In genomic region chr14:24315807-24316596, GRCh38 we compare ENCODE assay signal across 9 cellular contexts. TPM values are rescaled to one million over a fixed set of nuclear protein-coding genes. Genes with fewer than 3 reads are reported as not detected.
DNase-seq lines count a peak whose midpoint lies in the region; ATAC-seq and TF ChIP-seq lines count a peak whose summit lies in the region.
"Had no signal": no experiment of that assay in that cellular context is flagged by ENCODE, and none has a peak within 500 bp of the region (broad histone marks: within the 10 kb centered on the region; RNA-seq: fewer than 3 reads in every experiment).

No MANE protein-coding gene starts in this region.

- WGBS in psoas muscle, 3 donors = 25 to 30% (median 30%) methylated on average over 64 to 70 of the region's 70 CpGs
- 96% methylated on average over 34 of the region's 70 CpGs for WGBS in mammary epithelial cell (ENCODE audit: low coverage, missing lambda C conversion rate)

- H3K9ac ChIP-seq in mammary epithelial cell (ENCODE audit: insufficient read depth, low read length) = no peak overlapping the region

- intact Hi-C loops in Caco-2 (cut with micrococcal nuclease; ENCODE audit: unreplicated experiment) = no loop called here
- intact Hi-C loops in left ventricle myocardium superior (cut with micrococcal nuclease) = no loop called here
- intact Hi-C loops in psoas muscle (cut with DNase I) = no loop called here
- intact Hi-C loops in mammary epithelial cell (cut with micrococcal nuclease) = no loop called here

- peak overlapping the region; percentile 33 for H3K4me3 ChIP-seq in Caco-2 (ENCODE audit: low read depth, low read length)
- H3K4me3 ChIP-seq in psoas muscle = peak overlapping the region; percentile 34
- H3K4me3 ChIP-seq in mammary epithelial cell (replicated peaks in 1 of 3; ENCODE audit: insufficient read depth in 1 of 3, low read depth in 2 of 3, low read length in 3 of 3) = no peak overlapping the region

- no peak overlapping the region for H2AFZ ChIP-seq in mammary epithelial cell (ENCODE audit: low read depth, low read length)

- no peaks in the 10 kb centered on the region for H4K20me1 ChIP-seq in mammary epithelial cell (ENCODE audit: insufficient read depth, low read length)

- peak; percentile 74 for ATAC-seq in WTC11
- peak; percentile 51 for ATAC-seq in left ventricle myocardium superior
- peak; percentile 65 to 75 (median 71) for ATAC-seq in psoas muscle
- ATAC-seq in HG02973 (IDR thresholded peaks at IDR 0.05; ENCODE audit: unreplicated experiment) = no peak
- no peak for ATAC-seq in T-cell (replicated peaks in 1 of 4)

- CTCF ChIA-PET in Caco-2 (lab: Charles Lee) = interaction anchor here (1.1 to 1.4 kb wide), 3 partner anchors 8 to 74 kb away, joined by 3 to 18 read pairs (median 5); partner anchors contain the start of genes CIDEB and TINF2
- CTCF ChIA-PET in WTC11 (lab: Charles Lee) = interaction anchor here (0.6 to 3.2 kb wide), 11 partner anchors 8 to 760 kb away, joined by 3 to 21 read pairs (median 5); partner anchors contain the start of genes CIDEB, DHRS1, KHNYN and NOP9
- CTCF ChIA-PET in mammary epithelial cell (lab: Charles Lee; ENCODE audit: low non-redundant PET) = no interaction called here
- CTCF ChIA-PET in T-cell (lab: Charles Lee) = interaction anchor here (0.6 kb wide), 2 partner anchors 17 to 18 kb away, joined by 3 to 4 read pairs; no protein-coding TSS in a partner anchor

- POLR2A ChIA-PET in Caco-2 (lab: Charles Lee) = no interaction called here
- POLR2A ChIA-PET in WTC11 (lab: Charles Lee) = interaction anchor here (0.6 kb wide), 2 partner anchors 70 to 104 kb away, joined by 3 read pairs; no protein-coding TSS in a partner anchor
- POLR2A ChIA-PET in T-cell (lab: Charles Lee) = interaction anchor here in 1 of 2 donors (0.6 kb wide), 1 partner anchor 106 kb away, joined by 4 read pairs; no protein-coding TSS in a partner anchor

- H3K4me2 ChIP-seq in mammary epithelial cell (ENCODE audit: insufficient read depth, low read depth, low read length) = no peak overlapping the region

- TF ChIP-seq CTCF in Caco-2 (IDR thresholded peaks at IDR 0.05; ENCODE audit: insufficient read depth in 1 of 2, low read depth in 1 of 2, low read length in 1 of 2, severe bottlenecking in 1 of 2, unreplicated experiment in 1 of 2) (peak in 1 of 2 experiments; percentile 47), WTC11 (IDR thresholded peaks at IDR 0.05) (no peak), psoas muscle (IDR thresholded peaks at IDR 0.05) (peak; percentile 32), mammary epithelial cell (conservative IDR thresholded peaks at IDR 0.05 in 1 of 2, IDR thresholded peaks at IDR 0.05 in 1 of 2; ENCODE audit: extremely low read depth in 1 of 2, insufficient read depth in 1 of 2, low read depth in 1 of 2, low read length in 2 of 2) (no peak)

- H3K27ac ChIP-seq in psoas muscle (peak overlapping the region; percentile 38), mammary epithelial cell (ENCODE audit: insufficient read depth, low read depth, low read length) (no peak overlapping the region)

- H3K27me3 Mint-ChIP-seq in Caco-2 (ENCODE audit: insufficient read depth, unreplicated experiment) (peaks cover 14% of the 10 kb centered on the region), WTC11 (ENCODE audit: low read depth) (peaks cover 87% of the 10 kb centered on the region), T-cell (peaks cover 2 to 3% of the 10 kb centered on the region in 2 donors)

- no peaks in the 10 kb centered on the region for H3K9me3 Mint-ChIP-seq in Caco-2 (ENCODE audit: unreplicated experiment)
- H3K9me3 Mint-ChIP-seq in WTC11 = no peaks in the 10 kb centered on the region
- H3K9me3 Mint-ChIP-seq in T-cell = no peaks in the 10 kb centered on the region

- H3K4me1 Mint-ChIP-seq in Caco-2 (ENCODE audit: low read depth, unreplicated experiment) (peaks cover 6% of the 10 kb centered on the region), WTC11 (no peaks in the 10 kb centered on the region), T-cell (peaks cover 50 to 51% (median 50%) of the 10 kb centered on the region in 3 donors)

- H3K79me2 ChIP-seq in mammary epithelial cell (ENCODE audit: insufficient read depth, low read length) = no peaks in the 10 kb centered on the region

- dilution Hi-C loops in mammary epithelial cell (cut with HindIII; ENCODE audit: low sequenced_read_pairs) = no loop called here

- H3K27ac Mint-ChIP-seq in Caco-2 (ENCODE audit: unreplicated experiment) = no peak overlapping the region
- H3K27ac Mint-ChIP-seq in WTC11 = no peak overlapping the region
- H3K27ac Mint-ChIP-seq in T-cell = no peak overlapping the region

- H3K36me3 Mint-ChIP-seq in Caco-2 (ENCODE audit: insufficient read depth, unreplicated experiment) = peaks cover 16% of the 10 kb centered on the region
- H3K36me3 Mint-ChIP-seq in WTC11 = no peaks in the 10 kb centered on the region
- H3K36me3 Mint-ChIP-seq in T-cell = peaks cover 4% of the 10 kb centered on the region

- H3K9me3 ChIP-seq in Caco-2 (no peaks in the 10 kb centered on the region), psoas muscle (no peaks in the 10 kb centered on the region), mammary epithelial cell (replicated peaks; ENCODE audit: insufficient read depth, low read length) (no peaks in the 10 kb centered on the region)

- peak overlapping the region; percentile 60 for H3K4me3 Mint-ChIP-seq in Caco-2 (ENCODE audit: unreplicated experiment)
- no peak overlapping the region for H3K4me3 Mint-ChIP-seq in WTC11
- H3K4me3 Mint-ChIP-seq in T-cell = peak overlapping the region in 1 of 3 donors; percentile 74

- in situ Hi-C loops in mammary epithelial cell (cut with MboI; ENCODE audit: low sequenced_read_pairs in 2 of 2) = no loop called here

- DNase-seq in Caco-2 (peak; percentile 71 to 79), WTC11 (ENCODE audit: low spot score) (peak; percentile 63), left ventricle myocardium superior (peak; percentile 76), psoas muscle (peak; percentile 60 to 76), mammary epithelial cell (no peak), T-cell (no peak)
- no peak for DNase-seq in activated CD4-positive, CD25-positive, alpha-beta regulatory T cell treated with anti-CD3 and anti-CD28 coated beads, Interleukin-2, amount 50 U/mL, for 72 hours
- DNase-seq: NCI-H510A had no signal

- BruUV-seq in Caco-2 (replicated peaks; lab: Mats Ljungman, UMichigan) = no TSS peak
- BruUV-seq in mammary epithelial cell (replicated peaks; lab: Mats Ljungman, UMichigan) = no TSS peak

- H3K36me3 ChIP-seq in Caco-2 (ENCODE audit: control insufficient read depth, insufficient read depth, low read length) = no peaks in the 10 kb centered on the region
- H3K36me3 ChIP-seq in psoas muscle (ENCODE audit: insufficient read depth in 1 of 2, low read depth in 1 of 2) = peaks cover 0 to 13% of the 10 kb centered on the region in 2 donors
- H3K36me3 ChIP-seq in mammary epithelial cell (ENCODE audit: insufficient read depth, low read length) = no peaks in the 10 kb centered on the region

- H3K4me1 ChIP-seq in Caco-2 (peaks cover 14% of the 10 kb centered on the region), psoas muscle (no peaks in the 10 kb centered on the region), mammary epithelial cell (ENCODE audit: insufficient read depth, low read length) (peaks cover 39% of the 10 kb centered on the region)

- H3K27me3 ChIP-seq in Caco-2 (replicated peaks; ENCODE audit: control insufficient read depth, insufficient read depth, low read length) = no peaks in the 10 kb centered on the region
- H3K27me3 ChIP-seq in psoas muscle (ENCODE audit: insufficient read depth in 3 of 3, low read length in 2 of 3) = peaks cover 0 to 41% (median 9%) of the 10 kb centered on the region in 3 donors
- no peaks in the 10 kb centered on the region for H3K27me3 ChIP-seq in mammary epithelial cell (ENCODE audit: insufficient read depth, low read length)

TF ChIP-seq in WTC11, 78 proteins besides CTCF, POLR2A, EP300 and RAD21 (continues in another document):
- TF ChIP-seq, protein P1, sequence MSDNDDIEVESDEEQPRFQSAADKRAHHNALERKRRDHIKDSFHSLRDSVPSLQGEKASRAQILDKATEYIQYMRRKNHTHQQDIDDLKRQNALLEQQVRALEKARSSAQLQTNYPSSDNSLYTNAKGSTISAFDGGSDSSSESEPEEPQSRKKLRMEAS (CRISPR knock-in tag; IDR thresholded peaks at IDR 0.05) = peak; percentile 99

RNA-seq across cellular contexts. Expression of gene LTB4R, which starts 4.7 kb away (rescaled TPM):
- total RNA-seq in Caco-2 (2022) = 7.3 and 7.8 TPM in 2 replicates
- total RNA-seq in WTC11 (2021) = 6.9 to 9.4 TPM (median 7.6 TPM) in 3 replicates
- total RNA-seq in left ventricle myocardium superior = 1.6 TPM
- 1 to 10 TPM; 1.1 to 2.1 (median 2.0) TPM for total RNA-seq in psoas muscle
- 1 to 10 TPM in 1 of 3 donors, under 1 TPM in 2; 0.35 to 2.0 (median 0.65) TPM for polyA plus RNA-seq in psoas muscle
- total RNA-seq in mammary epithelial cell = 10 to 100 TPM in 1 of 2 donors, 1 to 10 TPM in 1; 6.8 to 25.5 TPM
- polyA plus RNA-seq in mammary epithelial cell = 9.2 TPM
- 25.0 TPM for polyA minus RNA-seq in mammary epithelial cell
- 10 to 100 TPM; 17.0 to 29.0 (median 18.0) TPM for total RNA-seq in T-cell

RNA-seq across cellular contexts. Expression of gene LTB4R2, which starts 6.1 kb away (rescaled TPM):
- 10.3 and 12.3 TPM in 2 replicates for total RNA-seq in Caco-2 (2022)
- 9.1 to 12.9 TPM (median 9.8 TPM) in 3 replicates for total RNA-seq in WTC11 (2021)
- 1.5 TPM for total RNA-seq in left ventricle myocardium superior
- total RNA-seq in psoas muscle = 1 to 10 TPM in 3 of 4 donors, under 1 TPM in 1; 0.96 to 2.3 (median 1.7) TPM
- under 1 TPM; 0.08 to 0.57 (median 0.32) TPM for polyA plus RNA-seq in psoas muscle
- total RNA-seq in mammary epithelial cell = 10 to 100 TPM; 17.8 to 33.8 TPM
- 7.3 TPM for polyA plus RNA-seq in mammary epithelial cell
- polyA minus RNA-seq in mammary epithelial cell = 2.2 TPM
- 10 to 100 TPM; 18.6 to 25.2 (median 20.3) TPM for total RNA-seq in T-cell

RNA-seq across cellular contexts. Expression of gene CIDEB, which starts 8.2 kb away (rescaled TPM):
- total RNA-seq in Caco-2 (2022) (3.5 and 7.2 TPM in 2 replicates), WTC11 (2021) (4.7 to 6.1 TPM (median 5.6 TPM) in 3 replicates), left ventricle myocardium superior (3.9 TPM), psoas muscle (1 to 10 TPM in 3 of 4 donors, under 1 TPM in 1; 0.95 to 2.5 (median 1.8) TPM), mammary epithelial cell (1 to 10 TPM; 1.3 to 2.1 TPM), T-cell (10 to 100 TPM; 13.0 to 22.8 (median 20.8) TPM)
- polyA plus RNA-seq in psoas muscle (1 to 10 TPM; 1.2 to 2.1 (median 1.3) TPM), mammary epithelial cell (3.3 TPM)
- polyA minus RNA-seq in mammary epithelial cell = 5.4 TPM

RNA-seq across cellular contexts. Expression of gene NOP9, which starts 16.4 kb away (rescaled TPM):
- total RNA-seq in Caco-2 (2022) = 35.1 and 38.3 TPM in 2 replicates
- 34.3 to 44.4 TPM (median 35.0 TPM) in 3 replicates for total RNA-seq in WTC11 (2021)
- total RNA-seq in left ventricle myocardium superior = 25.5 TPM
- 10 to 100 TPM; 36.7 to 38.8 (median 37.7) TPM for total RNA-seq in psoas muscle
- 10 to 100 TPM; 11.4 to 29.8 (median 16.1) TPM for polyA plus RNA-seq in psoas muscle
- 10 to 100 TPM; 26.7 to 42.8 TPM for total RNA-seq in mammary epithelial cell
- polyA plus RNA-seq in mammary epithelial cell = 13.4 TPM
- polyA minus RNA-seq in mammary epithelial cell = 62.6 TPM
- total RNA-seq in T-cell = 10 to 100 TPM; 29.7 to 33.2 (median 30.8) TPM

RNA-seq across cellular contexts. Expression of gene DHRS1, which starts 16.4 kb away (rescaled TPM):
- 15.6 and 18.1 TPM in 2 replicates for total RNA-seq in Caco-2 (2022)
- 13.9 to 16.7 TPM (median 15.4 TPM) in 3 replicates for total RNA-seq in WTC11 (2021)
- 5.9 TPM for total RNA-seq in left ventricle myocardium superior
- 1 to 10 TPM; 1.9 to 3.4 (median 2.7) TPM for total RNA-seq in psoas muscle
- 1 to 10 TPM; 1.5 to 6.4 (median 3.4) TPM for polyA plus RNA-seq in psoas muscle
- total RNA-seq in mammary epithelial cell = 10 to 100 TPM; 19.2 to 84.8 TPM
- polyA plus RNA-seq in mammary epithelial cell = 85.0 TPM
- polyA minus RNA-seq in mammary epithelial cell = 36.0 TPM
- 10 to 100 TPM; 34.2 to 47.6 (median 39.1) TPM for total RNA-seq in T-cell

Comparison
In these comparisons a context has a peak if more than half of its experiments do, and no peak if none do; other contexts are left out.
1. DNase-seq: peak in Caco-2 (2 of 2), WTC11 (single experiment), left ventricle myocardium superior (single experiment) and psoas muscle (2 of 2); none in activated CD4-positive, CD25-positive, alpha-beta regulatory T cell treated with anti-CD3 and anti-CD28 coated beads, Interleukin-2, amount 50 U/mL, for 72 hours (single experiment), mammary epithelial cell (single experiment) and T-cell (0 of 34).
2. H3K4me3 ChIP-seq: peak in Caco-2 (single experiment) and psoas muscle (single experiment); none in mammary epithelial cell (0 of 3).
3. ATAC-seq: peak in WTC11 (single experiment), left ventricle myocardium superior (single experiment) and psoas muscle (4 of 4); none in HG02973 (single experiment) and T-cell (0 of 4).